In the genomic region with DNA sequence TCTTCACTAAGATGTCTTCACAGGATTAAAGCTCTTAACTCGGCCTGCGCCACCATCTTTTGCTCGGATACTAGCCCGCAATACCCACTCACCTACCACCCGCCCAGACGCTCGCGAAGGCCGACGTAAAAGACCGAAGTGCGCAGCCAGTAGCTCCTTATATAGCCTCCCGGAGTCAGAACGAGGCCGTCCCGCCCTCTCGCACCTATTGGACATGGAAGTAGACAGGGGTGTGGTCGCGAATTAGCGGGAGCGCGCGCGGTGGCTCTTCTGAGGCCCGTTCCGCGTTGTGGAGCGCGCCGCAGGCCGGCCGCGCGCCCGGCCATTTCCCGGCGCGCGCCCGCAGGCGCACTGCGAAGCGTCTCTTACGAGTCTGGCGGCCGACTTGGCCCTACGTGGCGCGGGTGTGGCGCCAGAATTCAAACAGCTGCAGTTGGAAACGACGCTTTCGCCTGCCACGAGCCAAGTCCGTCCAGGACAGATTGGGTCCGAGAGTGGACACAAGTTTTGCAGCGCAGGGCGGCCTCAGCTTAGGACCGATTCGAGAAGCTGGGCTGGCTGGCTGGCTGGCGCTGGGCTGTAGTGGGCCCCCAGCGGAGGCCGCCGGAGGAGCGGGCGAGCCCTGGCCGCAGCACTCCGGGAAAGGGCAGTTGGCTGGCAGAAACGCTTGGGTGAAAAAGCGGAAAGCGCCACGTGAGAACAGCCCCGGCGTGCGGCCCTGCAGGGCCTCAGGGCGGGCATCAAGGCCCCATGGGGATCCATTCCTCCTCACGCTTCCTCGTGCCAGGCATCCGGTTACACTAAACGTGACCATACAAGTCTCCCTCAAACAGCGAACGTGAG, we compare ENCODE assay signal across 1 cellular context.
TF ChIP-seq lines count a peak whose summit lies in the region.

No MANE protein-coding gene starts in this region.

TF ChIP-seq in HepG2, 621 proteins besides CTCF, POLR2A, EP300 and RAD21 (continued from another document and continues in another):
- TF ChIP-seq, protein P1, sequence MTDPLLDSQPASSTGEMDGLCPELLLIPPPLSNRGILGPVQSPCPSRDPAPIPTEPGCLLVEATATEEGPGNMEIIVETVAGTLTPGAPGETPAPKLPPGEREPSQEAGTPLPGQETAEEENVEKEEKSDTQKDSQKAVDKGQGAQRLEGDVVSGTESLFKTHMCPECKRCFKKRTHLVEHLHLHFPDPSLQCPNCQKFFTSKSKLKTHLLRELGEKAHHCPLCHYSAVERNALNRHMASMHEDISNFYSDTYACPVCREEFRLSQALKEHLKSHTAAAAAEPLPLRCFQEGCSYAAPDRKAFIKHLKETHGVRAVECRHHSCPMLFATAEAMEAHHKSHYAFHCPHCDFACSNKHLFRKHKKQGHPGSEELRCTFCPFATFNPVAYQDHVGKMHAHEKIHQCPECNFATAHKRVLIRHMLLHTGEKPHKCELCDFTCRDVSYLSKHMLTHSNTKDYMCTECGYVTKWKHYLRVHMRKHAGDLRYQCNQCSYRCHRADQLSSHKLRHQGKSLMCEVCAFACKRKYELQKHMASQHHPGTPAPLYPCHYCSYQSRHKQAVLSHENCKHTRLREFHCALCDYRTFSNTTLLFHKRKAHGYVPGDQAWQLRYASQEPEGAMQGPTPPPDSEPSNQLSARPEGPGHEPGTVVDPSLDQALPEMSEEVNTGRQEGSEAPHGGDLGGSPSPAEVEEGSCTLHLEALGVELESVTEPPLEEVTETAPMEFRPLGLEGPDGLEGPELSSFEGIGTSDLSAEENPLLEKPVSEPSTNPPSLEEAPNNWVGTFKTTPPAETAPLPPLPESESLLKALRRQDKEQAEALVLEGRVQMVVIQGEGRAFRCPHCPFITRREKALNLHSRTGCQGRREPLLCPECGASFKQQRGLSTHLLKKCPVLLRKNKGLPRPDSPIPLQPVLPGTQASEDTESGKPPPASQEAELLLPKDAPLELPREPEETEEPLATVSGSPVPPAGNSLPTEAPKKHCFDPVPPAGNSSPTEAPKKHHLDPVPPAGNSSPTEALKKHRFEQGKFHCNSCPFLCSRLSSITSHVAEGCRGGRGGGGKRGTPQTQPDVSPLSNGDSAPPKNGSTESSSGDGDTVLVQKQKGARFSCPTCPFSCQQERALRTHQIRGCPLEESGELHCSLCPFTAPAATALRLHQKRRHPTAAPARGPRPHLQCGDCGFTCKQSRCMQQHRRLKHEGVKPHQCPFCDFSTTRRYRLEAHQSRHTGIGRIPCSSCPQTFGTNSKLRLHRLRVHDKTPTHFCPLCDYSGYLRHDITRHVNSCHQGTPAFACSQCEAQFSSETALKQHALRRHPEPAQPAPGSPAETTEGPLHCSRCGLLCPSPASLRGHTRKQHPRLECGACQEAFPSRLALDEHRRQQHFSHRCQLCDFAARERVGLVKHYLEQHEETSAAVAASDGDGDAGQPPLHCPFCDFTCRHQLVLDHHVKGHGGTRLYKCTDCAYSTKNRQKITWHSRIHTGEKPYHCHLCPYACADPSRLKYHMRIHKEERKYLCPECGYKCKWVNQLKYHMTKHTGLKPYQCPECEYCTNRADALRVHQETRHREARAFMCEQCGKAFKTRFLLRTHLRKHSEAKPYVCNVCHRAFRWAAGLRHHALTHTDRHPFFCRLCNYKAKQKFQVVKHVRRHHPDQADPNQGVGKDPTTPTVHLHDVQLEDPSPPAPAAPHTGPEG (CRISPR knock-in tag; IDR thresholded peaks at IDR 0.05), result peak; percentile 48
- TF ChIP-seq PLRG1 (conservative IDR thresholded peaks at IDR 0.05) (no peak), CHCHD3 (CRISPR knock-in tag; IDR thresholded peaks at IDR 0.05) (0 out of 2 replicates have a peak, but pooled peaks have one; percentile 76), NAIF1 (CRISPR knock-in tag; IDR thresholded peaks at IDR 0.05; ENCODE audit: borderline replicate concordance) (peak; percentile 85), SOX6 (IDR thresholded peaks at IDR 0.05) (no peak), SOX6 (CRISPR knock-in tag; IDR thresholded peaks at IDR 0.05) (peak; percentile 48), GABPA (IDR thresholded peaks at IDR 0.05; ENCODE audit: low read depth, low read length) (no peak), GABPA (CRISPR knock-in tag; IDR thresholded peaks at IDR 0.05; ENCODE audit: low read depth) (peak; percentile 24), BCL3 (CRISPR knock-in tag; IDR thresholded peaks at IDR 0.05) (peak; percentile 87; the same call in 1 of the 2 replicates), ZNF33B (CRISPR knock-in tag; IDR thresholded peaks at IDR 0.05) (peak; percentile 36), NCOA5 (CRISPR knock-in tag; IDR thresholded peaks at IDR 0.05) (no peak), SMAD3 (CRISPR knock-in tag; IDR thresholded peaks at IDR 0.05) (peak; percentile 54; the same call in 1 of the 2 replicates), ZNF24 (IDR thresholded peaks at IDR 0.05) (0 out of 2 replicates have a peak, but pooled peaks have one; percentile 13), CBFB (CRISPR knock-in tag; IDR thresholded peaks at IDR 0.05) (peak; percentile 15; the same call in 1 of the 2 replicates), ZNF30 (CRISPR knock-in tag; IDR thresholded peaks at IDR 0.05) (no peak), ZNF451 (CRISPR knock-in tag; IDR thresholded peaks at IDR 0.05) (0 out of 2 replicates have a peak, but pooled peaks have one; percentile 29), ZFP37 (CRISPR knock-in tag; IDR thresholded peaks at IDR 0.05; ENCODE audit: borderline replicate concordance) (peak; percentile 61; the same call in 1 of the 2 replicates), ZNF180 (CRISPR knock-in tag; IDR thresholded peaks at IDR 0.05; ENCODE audit: borderline replicate concordance, low read depth) (no peak), DBP (CRISPR knock-in tag; IDR thresholded peaks at IDR 0.05; ENCODE audit: not compliant biosample characterization) (peak; percentile 93), PCBP2 (optimal IDR thresholded peaks at IDR 0.05; ENCODE audit: low read depth, low read length, poor library complexity, severe bottlenecking) (no peak), HCFC1 (IDR thresholded peaks at IDR 0.05; ENCODE audit: low read depth, low read length) (no peak; the same call in 1 of the 2 replicates), NCOA2 (CRISPR knock-in tag; IDR thresholded peaks at IDR 0.05) (peak; percentile 76), ZNF772 (CRISPR knock-in tag; IDR thresholded peaks at IDR 0.05) (peak; percentile 69; the same call in 1 of the 2 replicates), ZNF20 (CRISPR knock-in tag; IDR thresholded peaks at IDR 0.05) (peak; percentile 45; the same call in 1 of the 2 replicates), SAP130 (CRISPR knock-in tag; IDR thresholded peaks at IDR 0.05; ENCODE audit: low read depth) (peak; percentile 99), ZBTB44 (CRISPR knock-in tag; IDR thresholded peaks at IDR 0.05) (peak; percentile 87; the same call in 1 of the 2 replicates), ZNF512B (CRISPR knock-in tag; IDR thresholded peaks at IDR 0.05; ENCODE audit: borderline replicate concordance) (no peak), ZIK1 (CRISPR knock-in tag; IDR thresholded peaks at IDR 0.05; ENCODE audit: borderline replicate concordance, low read depth) (peak; percentile 91), KAT2B (IDR thresholded peaks at IDR 0.05; ENCODE audit: borderline replicate concordance, low read depth, low read length) (no peak), BRCA1 (CRISPR knock-in tag; IDR thresholded peaks at IDR 0.05) (peak; percentile 64; the same call in 1 of the 2 replicates), TCF7L2 (IDR thresholded peaks at IDR 0.05; ENCODE audit: low read depth, low read length) (no peak)
- TF ChIP-seq, protein P2, sequence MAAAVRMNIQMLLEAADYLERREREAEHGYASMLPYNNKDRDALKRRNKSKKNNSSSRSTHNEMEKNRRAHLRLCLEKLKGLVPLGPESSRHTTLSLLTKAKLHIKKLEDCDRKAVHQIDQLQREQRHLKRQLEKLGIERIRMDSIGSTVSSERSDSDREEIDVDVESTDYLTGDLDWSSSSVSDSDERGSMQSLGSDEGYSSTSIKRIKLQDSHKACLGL (CRISPR knock-in tag; IDR thresholded peaks at IDR 0.05), result peak; percentile 98; the same call in 1 of the 2 replicates
- TF ChIP-seq, protein P3, sequence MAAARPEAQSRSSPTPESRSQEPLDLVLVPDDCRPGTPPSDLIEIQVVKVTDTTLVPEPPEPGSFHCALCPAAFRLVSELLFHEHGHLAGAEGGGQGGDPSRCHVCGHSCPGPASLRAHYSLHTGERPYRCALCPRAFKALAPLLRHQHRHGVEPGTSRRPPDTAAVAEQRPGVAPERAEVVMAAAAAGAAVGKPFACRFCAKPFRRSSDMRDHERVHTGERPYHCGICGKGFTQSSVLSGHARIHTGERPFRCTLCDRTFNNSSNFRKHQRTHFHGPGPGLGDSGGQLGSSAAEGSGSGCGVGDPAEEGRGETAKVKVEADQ (CRISPR knock-in tag; IDR thresholded peaks at IDR 0.05; ENCODE audit: borderline replicate concordance), result peak; percentile 55
